28 cellular contexts compared by ENCODE assay signal in genomic region chr19:23971598-23971997, GRCh38. TPM values are rescaled to one million over a fixed set of nuclear protein-coding genes. Genes with fewer than 3 reads are reported as not detected.
DNase-seq lines count a peak whose midpoint lies in the region; ATAC-seq and TF ChIP-seq lines count a peak whose summit lies in the region.
"Had no signal": no experiment of that assay in that cellular context is flagged by ENCODE, and none has a peak within 500 bp of the region (broad histone marks: within the 10 kb centered on the region; RNA-seq: fewer than 3 reads in every experiment).

No MANE protein-coding gene starts in this region.

- no peak overlapping the region for H3K27ac Mint-ChIP-seq in activated CD4-positive, alpha-beta memory T cell treated with anti-CD3 and anti-CD28 coated beads for 36 hours
- H3K27ac Mint-ChIP-seq in activated CD4-positive, alpha-beta memory T cell treated with anti-CD3 and anti-CD28 coated beads, Interleukin-2, amount 10 ng/mL, durations not matched to agents 7 days and 5 days = no peak overlapping the region
- H3K27ac Mint-ChIP-seq: activated CD8-positive, alpha-beta T cell treated with anti-CD3 and anti-CD28 coated beads for 36 hours; activated naive CD8-positive, alpha-beta T cell treated with anti-CD3 and anti-CD28 coated beads, Interleukin-2, amount 10 ng/mL, durations not matched to agents 7 days and 5 days; B cell; CD8-positive, alpha-beta T cell; mesothelial cell of epicardium; stimulated activated naive CD8-positive, alpha-beta T cell treated with anti-CD3 and anti-CD28 coated beads, Interleukin-15, amount 100 ng/mL, for 72 hours had no signal

- H3K9me3 ChIP-seq in suprapubic skin = no peaks in the 10 kb centered on the region
- no peaks in the 10 kb centered on the region for H3K9me3 ChIP-seq in ovary
- H3K9me3 ChIP-seq: SJCRH30, transverse colon had no signal

- H3K4me3 ChIP-seq in H7 (ENCODE audit: insufficient read depth, low read depth, low read length) (no peak overlapping the region), fibroblast of villous mesenchyme (ENCODE audit: low read depth, low read length) (peak overlapping the region; percentile 12), suprapubic skin (peak overlapping the region; percentile 12), ovary (no peak overlapping the region)
- H3K4me3 ChIP-seq: SJCRH30, skin epidermis had no signal

- intact Hi-C loops in activated CD4-positive, alpha-beta memory T cell treated with anti-CD3 and anti-CD28 coated beads for 36 hours (cut with micrococcal nuclease) = no loop called here
- intact Hi-C loops in ovary (cut with DNase I) = no loop called here

- DNase-seq in activated CD4-positive, alpha-beta memory T cell treated with anti-CD3 and anti-CD28 coated beads for 36 hours = peak; percentile 10
- no peak for DNase-seq in activated CD4-positive, alpha-beta memory T cell treated with anti-CD3 and anti-CD28 coated beads, Interleukin-2, amount 10 ng/mL, durations not matched to agents 7 days and 5 days
- DNase-seq in H7 (peak; percentile 6), fibroblast of villous mesenchyme (ENCODE audit: low read depth) (no peak), suprapubic skin (ENCODE audit: low spot score in 2 of 2) (no peak), ovary (no peak)
- DNase-seq: activated CD8-positive, alpha-beta T cell treated with anti-CD3 and anti-CD28 coated beads for 36 hours; activated effector memory CD4-positive, alpha-beta T cell treated with Interleukin-2 at 50 U/mL for 16 hours; activated naive CD8-positive, alpha-beta T cell treated with anti-CD3 and anti-CD28 coated beads, Interleukin-2, amount 10 ng/mL, durations not matched to agents 7 days and 5 days; CD8-positive, alpha-beta T cell; dermis blood vessel endothelial cell; naive B cell; NCI-H1436; NCI-H2171 treated with DMSO at 0.1 percent for 48 hours; NCI-H526; SJCRH30; stimulated activated CD8-positive, alpha-beta memory T cell treated with anti-CD3 and anti-CD28 coated beads, Interleukin-4, amount 100 ng/mL, for 48 hours; stimulated activated naive CD8-positive, alpha-beta T cell treated with anti-CD3 and anti-CD28 coated beads, Interleukin-15, amount 100 ng/mL, for 72 hours; T-helper 1 cell; transverse colon had no signal

- H3K4me1 ChIP-seq in suprapubic skin (no peaks in the 10 kb centered on the region), ovary (ENCODE audit: insufficient read depth) (no peaks in the 10 kb centered on the region)
- H3K4me1 ChIP-seq: SJCRH30, transverse colon had no signal

- H3K36me3 ChIP-seq in H7 (replicated peaks; ENCODE audit: control insufficient read depth, insufficient read depth, low read length) (no peaks in the 10 kb centered on the region), suprapubic skin (no peaks in the 10 kb centered on the region), ovary (no peaks in the 10 kb centered on the region)
- H3K36me3 ChIP-seq: SJCRH30, transverse colon had no signal

- H3K4me1 Mint-ChIP-seq in activated CD4-positive, alpha-beta memory T cell treated with anti-CD3 and anti-CD28 coated beads for 36 hours (ENCODE audit: low read depth) = peaks cover 6% of the 10 kb centered on the region
- no peaks in the 10 kb centered on the region for H3K4me1 Mint-ChIP-seq in activated CD4-positive, alpha-beta memory T cell treated with anti-CD3 and anti-CD28 coated beads, Interleukin-2, amount 10 ng/mL, durations not matched to agents 7 days and 5 days
- H3K4me1 Mint-ChIP-seq: activated naive CD8-positive, alpha-beta T cell treated with anti-CD3 and anti-CD28 coated beads, Interleukin-2, amount 10 ng/mL, durations not matched to agents 7 days and 5 days; B cell; central memory CD8-positive, alpha-beta T cell; mesothelial cell of epicardium; naive B cell had no signal

- TF ChIP-seq CTCF in fibroblast of villous mesenchyme (IDR thresholded peaks at IDR 0.05; ENCODE audit: insufficient read depth, low read depth, low read length) (no peak), suprapubic skin (IDR thresholded peaks at IDR 0.05) (no peak), ovary (IDR thresholded peaks at IDR 0.05) (no peak)

- no peaks in the 10 kb centered on the region for H3K36me3 Mint-ChIP-seq in activated CD4-positive, alpha-beta memory T cell treated with anti-CD3 and anti-CD28 coated beads for 36 hours
- H3K36me3 Mint-ChIP-seq in activated CD4-positive, alpha-beta memory T cell treated with anti-CD3 and anti-CD28 coated beads, Interleukin-2, amount 10 ng/mL, durations not matched to agents 7 days and 5 days (ENCODE audit: low read depth) = peaks cover 5% of the 10 kb centered on the region
- H3K36me3 Mint-ChIP-seq: activated naive CD8-positive, alpha-beta T cell treated with anti-CD3 and anti-CD28 coated beads, Interleukin-2, amount 10 ng/mL, durations not matched to agents 7 days and 5 days; CD8-positive, alpha-beta T cell had no signal

- no peak overlapping the region for H3K27ac ChIP-seq in suprapubic skin
- no peak overlapping the region for H3K27ac ChIP-seq in ovary
- H3K27ac ChIP-seq: KMS-11, SJCRH30, skin epidermis, transverse colon had no signal

- TF ChIP-seq POLR2A in suprapubic skin (IDR thresholded peaks at IDR 0.05) = no peak
- TF ChIP-seq POLR2A in ovary (IDR thresholded peaks at IDR 0.05) = no peak

- TF ChIP-seq EP300 in suprapubic skin (IDR thresholded peaks at IDR 0.05) (no peak), ovary (IDR thresholded peaks at IDR 0.05) (no peak)

- H3K27me3 Mint-ChIP-seq in activated CD4-positive, alpha-beta memory T cell treated with anti-CD3 and anti-CD28 coated beads for 36 hours = peaks cover 30% of the 10 kb centered on the region
- peaks cover 8% of the 10 kb centered on the region for H3K27me3 Mint-ChIP-seq in activated CD4-positive, alpha-beta memory T cell treated with anti-CD3 and anti-CD28 coated beads, Interleukin-2, amount 10 ng/mL, durations not matched to agents 7 days and 5 days

- ATAC-seq in GM18520 (IDR thresholded peaks at IDR 0.05; ENCODE audit: unreplicated experiment) (no peak), GM19463 (IDR thresholded peaks at IDR 0.05; ENCODE audit: unreplicated experiment) (no peak)
- ATAC-seq: activated CD8-positive, alpha-beta T cell treated with anti-CD3 and anti-CD28 coated beads for 36 hours; CD8-positive, alpha-beta T cell; HCT116; stimulated activated naive CD8-positive, alpha-beta T cell treated with anti-CD3 and anti-CD28 coated beads, Interleukin-15, amount 100 ng/mL, for 72 hours had no signal

- CTCF ChIA-PET in activated CD4-positive, alpha-beta memory T cell treated with anti-CD3 and anti-CD28 coated beads for 36 hours (lab: Charles Lee) = no interaction called here
- CTCF ChIA-PET in activated CD4-positive, alpha-beta memory T cell treated with anti-CD3 and anti-CD28 coated beads, Interleukin-2, amount 10 ng/mL, durations not matched to agents 7 days and 5 days (lab: Charles Lee) = no interaction called here

- POLR2A ChIA-PET in activated CD4-positive, alpha-beta memory T cell treated with anti-CD3 and anti-CD28 coated beads for 36 hours (lab: Charles Lee) = no interaction called here
- POLR2A ChIA-PET in activated CD4-positive, alpha-beta memory T cell treated with anti-CD3 and anti-CD28 coated beads, Interleukin-2, amount 10 ng/mL, durations not matched to agents 7 days and 5 days (lab: Charles Lee) = no interaction called here

- no peaks in the 10 kb centered on the region for H3K27me3 ChIP-seq in H7 (ENCODE audit: control insufficient read depth, insufficient read depth, low read length)
- peaks cover 34% of the 10 kb centered on the region for H3K27me3 ChIP-seq in suprapubic skin
- no peaks in the 10 kb centered on the region for H3K27me3 ChIP-seq in ovary
- H3K27me3 ChIP-seq: SJCRH30 had no signal

- under 1% methylated on average over 32 of the region's 32 CpGs for WGBS in suprapubic skin
- WGBS in ovary, 3 donors = 1 to 3% (median 1%) methylated on average over 32 of the region's 32 CpGs

- no peak overlapping the region for H3K4me3 Mint-ChIP-seq in activated CD4-positive, alpha-beta memory T cell treated with anti-CD3 and anti-CD28 coated beads for 36 hours
- H3K4me3 Mint-ChIP-seq in activated CD4-positive, alpha-beta memory T cell treated with anti-CD3 and anti-CD28 coated beads, Interleukin-2, amount 10 ng/mL, durations not matched to agents 7 days and 5 days = no peak overlapping the region
- H3K4me3 Mint-ChIP-seq: activated CD8-positive, alpha-beta T cell treated with anti-CD3 and anti-CD28 coated beads for 36 hours; activated naive CD8-positive, alpha-beta T cell treated with anti-CD3 and anti-CD28 coated beads, Interleukin-2, amount 10 ng/mL, durations not matched to agents 7 days and 5 days; B cell; CD8-positive, alpha-beta T cell; central memory CD8-positive, alpha-beta T cell; mesothelial cell of epicardium; naive B cell had no signal

- no peaks in the 10 kb centered on the region for H3K9me3 Mint-ChIP-seq in activated CD4-positive, alpha-beta memory T cell treated with anti-CD3 and anti-CD28 coated beads for 36 hours
- peaks cover 20% of the 10 kb centered on the region for H3K9me3 Mint-ChIP-seq in activated CD4-positive, alpha-beta memory T cell treated with anti-CD3 and anti-CD28 coated beads, Interleukin-2, amount 10 ng/mL, durations not matched to agents 7 days and 5 days
- H3K9me3 Mint-ChIP-seq: activated CD8-positive, alpha-beta T cell treated with anti-CD3 and anti-CD28 coated beads for 36 hours; CD8-positive, alpha-beta T cell; central memory CD8-positive, alpha-beta T cell; stimulated activated naive CD8-positive, alpha-beta T cell treated with anti-CD3 and anti-CD28 coated beads, Interleukin-15, amount 100 ng/mL, for 72 hours had no signal

RNA-seq across cellular contexts. Expression of gene ZNF726, which starts 56.9 kb away (rescaled TPM):
- 10 to 100 TPM; 15.9 to 17.3 TPM for total RNA-seq in activated CD4-positive, alpha-beta memory T cell treated with anti-CD3 and anti-CD28 coated beads for 36 hours
- 1 to 10 TPM; 8.7 to 9.7 TPM for total RNA-seq in activated CD4-positive, alpha-beta memory T cell treated with anti-CD3 and anti-CD28 coated beads, Interleukin-2, amount 10 ng/mL, durations not matched to agents 7 days and 5 days
- total RNA-seq in H7 (2014; rRNA removed; shearing (Covaris generic)) = not detected in 2 replicates
- total RNA-seq in fibroblast of villous mesenchyme (4.3 and 4.5 TPM in 2 replicates), suprapubic skin (10 to 100 TPM in 2 of 4 donors, 1 to 10 TPM in 2; 6.0 to 13.4 (median 9.8) TPM), ovary (1 to 10 TPM in 4 of 7 donors, under 1 TPM in 3; 0.36 to 5.3 (median 1.1) TPM)
- 1 to 10 TPM in 1 of 2 donors, under 1 TPM in 1; 0.97 to 1.1 TPM for polyA plus RNA-seq in ovary

Comparison
In these comparisons a context has a peak if more than half of its experiments do, and no peak if none do; other contexts are left out.
1. DNase-seq: peak in activated CD4-positive, alpha-beta memory T cell treated with anti-CD3 and anti-CD28 coated beads for 36 hours (single experiment) and H7 (single experiment); none in activated CD4-positive, alpha-beta memory T cell treated with anti-CD3 and anti-CD28 coated beads, Interleukin-2, amount 10 ng/mL, durations not matched to agents 7 days and 5 days (single experiment), fibroblast of villous mesenchyme (single experiment), suprapubic skin (0 of 2) and ovary (0 of 5).
2. H3K4me3 ChIP-seq: peak in fibroblast of villous mesenchyme (single experiment) and suprapubic skin (single experiment); none in H7 (single experiment) and ovary (single experiment).